Comparison of ENCODE assay signal across 13 cellular contexts in the genomic region with DNA sequence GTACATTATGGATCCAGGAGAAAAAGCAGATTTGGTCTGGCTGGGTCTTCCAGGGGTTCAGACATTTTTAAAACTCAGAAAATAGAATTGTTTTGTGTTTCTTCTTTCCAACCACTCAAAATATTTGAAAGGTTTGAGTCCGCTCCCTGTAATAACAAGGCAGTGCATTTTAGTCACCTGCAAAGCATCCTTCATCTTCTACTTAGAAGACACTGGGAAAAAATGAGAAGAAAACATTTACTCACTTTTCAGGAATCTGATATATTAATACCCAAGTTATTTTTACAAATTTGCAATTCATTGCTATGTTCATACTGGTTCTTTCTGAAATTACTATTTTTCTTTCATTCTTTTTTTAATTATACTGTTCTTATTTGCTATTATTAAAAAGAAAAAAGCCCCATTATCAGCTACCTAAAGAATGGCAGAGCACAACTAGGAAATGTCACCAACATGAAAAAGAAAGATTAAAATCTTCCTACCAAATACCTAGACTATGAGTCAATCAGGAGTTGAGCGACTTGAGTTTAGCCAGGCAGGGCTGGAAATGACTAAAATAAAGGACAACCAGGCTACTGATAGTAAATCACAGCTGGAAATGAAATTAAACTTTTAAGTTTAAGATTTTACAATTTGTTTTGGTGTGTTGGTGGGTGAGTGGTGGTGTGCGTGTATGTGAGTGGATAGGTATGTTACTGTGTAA.
DNase-seq lines count a peak whose midpoint lies in the region; TF ChIP-seq lines count a peak whose summit lies in the region.
"Had no signal": no experiment of that assay in that cellular context is flagged by ENCODE, and none has a peak within 500 bp of the region (broad histone marks: within the 10 kb centered on the region; RNA-seq: fewer than 3 reads in every experiment).

No MANE protein-coding gene starts in this region.

- H4K8ac ChIP-seq in mesendoderm (ENCODE audit: low read depth, low read length) (no peak overlapping the region), neuronal stem cell (ENCODE audit: low read depth, low read length) (no peak overlapping the region)

- no peak overlapping the region for H2BK15ac ChIP-seq in mesendoderm (replicated peaks; ENCODE audit: low read depth)
- H2BK15ac ChIP-seq in neuronal stem cell (ENCODE audit: low read length), result no peak overlapping the region

- no peak overlapping the region for H3K4me2 ChIP-seq in mesendoderm (ENCODE audit: low read length)
- H3K4me2 ChIP-seq in neuronal stem cell (ENCODE audit: insufficient read depth, low read length, poor library complexity, severe bottlenecking), result no peak overlapping the region
- H3K4me2 ChIP-seq in MM.1S (ENCODE audit: low read depth, low read length), result no peak overlapping the region

- 100% methylated on average over 1 of the region's 3 CpGs for WGBS in mesendoderm (ENCODE audit: extremely low coverage, insufficient coverage, low lambda C conversion rate)
- 100% methylated on average over 1 of the region's 3 CpGs for WGBS in neuronal stem cell (ENCODE audit: extremely low coverage in 2 of 2, insufficient read length in 2 of 2, insufficient replicate concordance in 1 of 2), 2 donors

- H3K79me1 ChIP-seq in mesendoderm (ENCODE audit: low read length) (no peaks in the 10 kb centered on the region), neuronal stem cell (ENCODE audit: low read depth, low read length) (no peaks in the 10 kb centered on the region)

- no peak overlapping the region for H3K56ac ChIP-seq in mesendoderm (ENCODE audit: low read length)

- no peaks in the 10 kb centered on the region for H3K9me2 ChIP-seq in MM.1S (replicated peaks; ENCODE audit: insufficient read depth, low read length)

- H3K27ac ChIP-seq in mesendoderm (ENCODE audit: low read depth, low read length) (no peak overlapping the region), neuronal stem cell (replicated peaks; ENCODE audit: low read length) (no peak overlapping the region), MM.1S (ENCODE audit: low read length) (no peak overlapping the region)
- H3K27ac ChIP-seq: upper lobe of right lung had no signal

- H3F3A ChIP-seq in MM.1S (ENCODE audit: insufficient read depth, low read length), result no peaks in the 10 kb centered on the region

- no peak overlapping the region for H4K5ac ChIP-seq in mesendoderm (ENCODE audit: low read length)

- no peak overlapping the region for H2BK120ac ChIP-seq in mesendoderm (ENCODE audit: low read depth, low read length)
- no peak overlapping the region for H2BK120ac ChIP-seq in neuronal stem cell (ENCODE audit: low read depth, low read length)

- H3K14ac ChIP-seq in neuronal stem cell (ENCODE audit: low read length), result no peak overlapping the region

- no peak overlapping the region for H3K4me3 ChIP-seq in choroid plexus epithelial cell (ENCODE audit: low read depth, low read length)
- no peak overlapping the region for H3K4me3 ChIP-seq in mesendoderm (ENCODE audit: low read length)
- no peak overlapping the region for H3K4me3 ChIP-seq in neuronal stem cell (ENCODE audit: low read length in 2 of 2)
- no peak overlapping the region for H3K4me3 ChIP-seq in MM.1S (ENCODE audit: low read length)
- H3K4me3 ChIP-seq: upper lobe of right lung had no signal

- H3K36me3 ChIP-seq in mesendoderm (ENCODE audit: control insufficient read depth, insufficient read depth, low read length), result no peaks in the 10 kb centered on the region
- H3K36me3 ChIP-seq in neuronal stem cell (replicated peaks in 1 of 2; ENCODE audit: control insufficient read depth in 2 of 2, insufficient read depth in 2 of 2, low read length in 2 of 2), result no peaks in the 10 kb centered on the region
- H3K36me3 ChIP-seq in MM.1S (replicated peaks; ENCODE audit: insufficient read depth, low read length), result no peaks in the 10 kb centered on the region
- H3K36me3 ChIP-seq: upper lobe of right lung had no signal

- H3K9ac ChIP-seq in mesendoderm (ENCODE audit: low read length) (no peak overlapping the region), neuronal stem cell (ENCODE audit: low read depth, low read length, poor library complexity) (no peak overlapping the region), MM.1S (ENCODE audit: low read length) (no peak overlapping the region)

- H3K79me2 ChIP-seq in mesendoderm (ENCODE audit: control insufficient read depth, insufficient read depth, low read length), result no peaks in the 10 kb centered on the region
- H3K79me2 ChIP-seq in MM.1S (ENCODE audit: low read length), result no peaks in the 10 kb centered on the region

- no peak overlapping the region for H3K4ac ChIP-seq in mesendoderm (ENCODE audit: low read depth, low read length)
- H3K4ac ChIP-seq in neuronal stem cell (ENCODE audit: low read length), result no peak overlapping the region

- H3K23ac ChIP-seq in mesendoderm (ENCODE audit: low read length) (no peak overlapping the region), neuronal stem cell (ENCODE audit: low read depth, low read length, poor library complexity) (no peak overlapping the region)

- H2AFZ ChIP-seq in neuronal stem cell (ENCODE audit: low read length) (no peak overlapping the region), MM.1S (ENCODE audit: low read length) (no peak overlapping the region)

- TF ChIP-seq CTCF in choroid plexus epithelial cell (conservative IDR thresholded peaks at IDR 0.05; ENCODE audit: low read depth, low read length), result no peak
- no peak for TF ChIP-seq CTCF in MM.1S (IDR thresholded peaks at IDR 0.05; ENCODE audit: low read length)

- H4K20me1 ChIP-seq in MM.1S (ENCODE audit: insufficient read depth, low read length), result no peaks in the 10 kb centered on the region

- H3K4me1 ChIP-seq in mesendoderm (ENCODE audit: control insufficient read depth, low read depth, low read length) (no peaks in the 10 kb centered on the region), neuronal stem cell (ENCODE audit: control insufficient read depth in 2 of 2, insufficient read depth in 1 of 2, low read depth in 1 of 2, low read length in 2 of 2) (peaks cover 0 to 9% of the 10 kb centered on the region in 2 donors), MM.1S (ENCODE audit: low read length) (no peaks in the 10 kb centered on the region)
- H3K4me1 ChIP-seq: upper lobe of right lung had no signal

- no peak overlapping the region for H2BK12ac ChIP-seq in neuronal stem cell (ENCODE audit: low read length)

- no peak overlapping the region for H2AK5ac ChIP-seq in mesendoderm (ENCODE audit: low read length)
- H2AK5ac ChIP-seq in neuronal stem cell (ENCODE audit: low read depth, low read length), result no peak overlapping the region

- H3K27me3 ChIP-seq in mesendoderm (ENCODE audit: insufficient read depth, low read length, poor library complexity) (no peaks in the 10 kb centered on the region), neuronal stem cell (ENCODE audit: control insufficient read depth in 3 of 3, insufficient read depth in 3 of 3, low read depth in 1 of 3, low read length in 3 of 3) (no peaks in the 10 kb centered on the region), MM.1S (replicated peaks; ENCODE audit: insufficient read depth, low read length) (no peaks in the 10 kb centered on the region)
- H3K27me3 ChIP-seq: upper lobe of right lung had no signal

- DNase-seq in COLO829 (ENCODE audit: low spot score) (peak; percentile 38), NCI-H460 (ENCODE audit: extremely low read depth, low read depth) (peak; percentile 4), choroid plexus epithelial cell (ENCODE audit: low read depth) (peak; percentile 61), mesendoderm (peak; percentile 81), neuronal stem cell (ENCODE audit: low spot score) (no peak), MM.1S (no peak), NCI-H1048 (lab: John Stamatoyannopoulos, UW) (no peak), DMS 273 (lab: John Stamatoyannopoulos, UW; ENCODE audit: unreplicated experiment) (no peak)
- DNase-seq: activated CD4-positive, alpha-beta memory T cell treated with anti-CD3 and anti-CD28 coated beads, Interleukin-2, amount 10 ng/mL, durations not matched to agents 7 days and 5 days; activated naive CD8-positive, alpha-beta T cell treated with anti-CD3 and anti-CD28 coated beads for 36 hours; effector memory CD8-positive, alpha-beta T cell; NCI-H1694 treated with DMSO at 0.1 percent for 48 hours; upper lobe of right lung had no signal

- no peak overlapping the region for H2BK5ac ChIP-seq in mesendoderm (ENCODE audit: low read length)
- no peak overlapping the region for H2BK5ac ChIP-seq in neuronal stem cell (ENCODE audit: low read length)

- H3K18ac ChIP-seq in mesendoderm (ENCODE audit: low read length), result no peak overlapping the region
- no peak overlapping the region for H3K18ac ChIP-seq in neuronal stem cell (ENCODE audit: low read length)

- H4K91ac ChIP-seq in neuronal stem cell (ENCODE audit: low read depth, low read length, poor library complexity), result no peak overlapping the region

- H3K9me3 ChIP-seq in neuronal stem cell (replicated peaks in 1 of 2; ENCODE audit: control insufficient read depth in 2 of 2, insufficient read depth in 1 of 2, low read depth in 1 of 2, low read length in 2 of 2), result no peaks in the 10 kb centered on the region
- H3K9me3 ChIP-seq in MM.1S (replicated peaks; ENCODE audit: insufficient read depth, low read length), result no peaks in the 10 kb centered on the region
- H3K9me3 ChIP-seq: upper lobe of right lung had no signal

Comparison
In these comparisons a context has a peak if more than half of its experiments do, and no peak if none do; other contexts are left out.
1. DNase-seq: peak in COLO829 (single experiment), NCI-H460 (single experiment), choroid plexus epithelial cell (single experiment) and mesendoderm (single experiment); none in neuronal stem cell (single experiment), MM.1S (single experiment), NCI-H1048 (single experiment) and DMS 273 (single experiment).